Comparison of ENCODE assay signal across 22 cellular contexts in the genomic region with DNA sequence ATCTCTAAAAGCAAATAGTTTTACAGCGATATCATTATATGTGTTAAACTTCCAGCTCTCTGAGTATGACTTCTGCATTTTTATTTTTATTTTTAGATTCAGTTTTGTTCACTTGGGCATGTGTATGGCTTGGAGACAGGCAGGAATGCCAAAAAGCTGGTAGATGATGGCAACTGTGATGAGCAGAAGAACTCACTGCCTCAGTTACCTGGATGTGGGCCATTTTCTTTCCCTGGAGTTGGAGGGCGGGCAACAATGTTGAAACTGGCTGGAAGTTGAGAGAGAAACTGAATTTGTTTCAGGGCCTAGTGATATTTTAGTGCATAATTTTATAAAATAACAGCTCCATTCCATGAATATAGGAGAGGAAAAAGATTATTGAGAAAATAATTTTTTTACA.
DNase-seq lines count a peak whose midpoint lies in the region; ATAC-seq, FAIRE-seq and TF ChIP-seq lines count a peak whose summit lies in the region.
"Had no signal": no experiment of that assay in that cellular context is flagged by ENCODE, and none has a peak within 500 bp of the region (broad histone marks: within the 10 kb centered on the region; RNA-seq: fewer than 3 reads in every experiment).

No MANE protein-coding gene starts in this region.

- ATAC-seq in pancreas (no peak), lower lobe of right lung (no peak)
- ATAC-seq: activated CD8-positive, alpha-beta memory T cell treated with anti-CD3 and anti-CD28 coated beads, Interleukin-2, amount 10 ng/mL, durations not matched to agents 7 days and 5 days; activated T-helper 17 cell treated with anti-CD3 and anti-CD28 coated beads, Interleukin-2, amount 50 U/mL, for 72 hours had no signal

- H3K27me3 ChIP-seq in left ventricle myocardium inferior (ENCODE audit: low read depth) (no peaks in the 10 kb centered on the region), pancreas (no peaks in the 10 kb centered on the region), lower lobe of right lung (ENCODE audit: low read depth) (no peaks in the 10 kb centered on the region)
- H3K27me3 ChIP-seq: BLaER1 treated with 17β-estradiol and CSF1 and Interleukin-3, amounts not matched to agents 10 nM and 100 nM; brain microvascular endothelial cell; upper lobe of left lung had no signal

- no peak overlapping the region for H3K27ac Mint-ChIP-seq in T-helper 2 cell treated with Interferon-gamma antibody and Interleukin-4, amounts not matched to agents 5 μg/mL and 100 μg/mL, for 36 hours
- H3K27ac Mint-ChIP-seq: activated CD8-positive, alpha-beta memory T cell treated with anti-CD3 and anti-CD28 coated beads, Interleukin-2, amount 10 ng/mL, durations not matched to agents 7 days and 5 days; activated naive CD8-positive, alpha-beta T cell treated with anti-CD3 and anti-CD28 coated beads for 36 hours; activated T-helper 17 cell treated with anti-CD3 and anti-CD28 coated beads, Interleukin-2, amount 50 U/mL, for 72 hours had no signal

- in situ Hi-C loops in GM13977 (cut with MboI; ENCODE audit: low pct_unique_long_range_greater_than_20kb, low sequenced_read_pairs, unreplicated experiment): no loop called here

- H3K36me3 ChIP-seq in left ventricle myocardium inferior: no peaks in the 10 kb centered on the region
- H3K36me3 ChIP-seq in pancreas: no peaks in the 10 kb centered on the region
- H3K36me3 ChIP-seq in lower lobe of right lung: no peaks in the 10 kb centered on the region
- H3K36me3 ChIP-seq: BLaER1 treated with 17β-estradiol and CSF1 and Interleukin-3, amounts not matched to agents 10 nM and 100 nM; brain microvascular endothelial cell; upper lobe of left lung had no signal

- no peaks in the 10 kb centered on the region for H3K27me3 Mint-ChIP-seq in T-helper 2 cell treated with Interferon-gamma antibody and Interleukin-4, amounts not matched to agents 5 μg/mL and 100 μg/mL, for 36 hours (ENCODE audit: low read depth)
- H3K27me3 Mint-ChIP-seq: activated CD8-positive, alpha-beta memory T cell treated with anti-CD3 and anti-CD28 coated beads, Interleukin-2, amount 10 ng/mL, durations not matched to agents 7 days and 5 days; activated naive CD8-positive, alpha-beta T cell treated with anti-CD3 and anti-CD28 coated beads for 36 hours had no signal

- TF ChIP-seq CTCF in left ventricle myocardium inferior (IDR thresholded peaks at IDR 0.05; ENCODE audit: borderline replicate concordance) (no peak), pancreas (IDR thresholded peaks at IDR 0.05) (no peak), lower lobe of right lung (IDR thresholded peaks at IDR 0.05) (no peak), GM13977 (IDR thresholded peaks at IDR 0.05; ENCODE audit: extremely low read depth, insufficient read depth, missing control alignments) (no peak)

- no peaks in the 10 kb centered on the region for H3K9me3 ChIP-seq in left ventricle myocardium inferior (replicated peaks)
- no peaks in the 10 kb centered on the region for H3K9me3 ChIP-seq in pancreas
- H3K9me3 ChIP-seq in lower lobe of right lung: no peaks in the 10 kb centered on the region
- H3K9me3 ChIP-seq: BLaER1 treated with 17β-estradiol and CSF1 and Interleukin-3, amounts not matched to agents 10 nM and 100 nM; upper lobe of left lung had no signal

- H3K4me3 Mint-ChIP-seq in T-helper 2 cell treated with Interferon-gamma antibody and Interleukin-4, amounts not matched to agents 5 μg/mL and 100 μg/mL, for 36 hours: no peak overlapping the region
- H3K4me3 Mint-ChIP-seq: activated CD8-positive, alpha-beta memory T cell treated with anti-CD3 and anti-CD28 coated beads, Interleukin-2, amount 10 ng/mL, durations not matched to agents 7 days and 5 days; activated naive CD8-positive, alpha-beta T cell treated with anti-CD3 and anti-CD28 coated beads for 36 hours; activated T-helper 17 cell treated with anti-CD3 and anti-CD28 coated beads, Interleukin-2, amount 50 U/mL, for 72 hours had no signal

- 66 to 68% methylated on average over 2 of the region's 2 CpGs for WGBS in pancreas, 2 donors

- no peaks in the 10 kb centered on the region for H3K9me3 Mint-ChIP-seq in T-helper 2 cell treated with Interferon-gamma antibody and Interleukin-4, amounts not matched to agents 5 μg/mL and 100 μg/mL, for 36 hours
- H3K9me3 Mint-ChIP-seq: activated naive CD8-positive, alpha-beta T cell treated with anti-CD3 and anti-CD28 coated beads for 36 hours had no signal

- intact Hi-C loops in left ventricle myocardium inferior (cut with micrococcal nuclease): loop anchor here (10.0 kb wide), 1 partner anchor 657 kb away; no protein-coding TSS in a partner anchor
- intact Hi-C loops in cardiac septum (cut with DNase I): loop anchor here (5.0 kb wide), 2 partner anchors 144 to 264 kb away; partner anchors contain the start of gene ARHGAP24
- intact Hi-C loops in pancreas (cut with DNase I): loop anchor here in 1 of 3 donors (10.0 kb wide), 1 partner anchor 597 kb away; no protein-coding TSS in a partner anchor
- intact Hi-C loops in lower lobe of right lung (cut with DNase I): loop anchor here (10.0 kb wide), 1 partner anchor 597 kb away; no protein-coding TSS in a partner anchor

- H3K4me1 Mint-ChIP-seq in T-helper 2 cell treated with Interferon-gamma antibody and Interleukin-4, amounts not matched to agents 5 μg/mL and 100 μg/mL, for 36 hours (ENCODE audit: low read depth): no peaks in the 10 kb centered on the region
- H3K4me1 Mint-ChIP-seq: activated CD8-positive, alpha-beta memory T cell treated with anti-CD3 and anti-CD28 coated beads, Interleukin-2, amount 10 ng/mL, durations not matched to agents 7 days and 5 days; activated naive CD8-positive, alpha-beta T cell treated with anti-CD3 and anti-CD28 coated beads for 36 hours; activated T-helper 17 cell treated with anti-CD3 and anti-CD28 coated beads, Interleukin-2, amount 50 U/mL, for 72 hours had no signal

- H3K4me3 ChIP-seq in left ventricle myocardium inferior (no peak overlapping the region), pancreas (no peak overlapping the region), lower lobe of right lung (no peak overlapping the region)
- H3K4me3 ChIP-seq: BLaER1 treated with 17β-estradiol and CSF1 and Interleukin-3, amounts not matched to agents 10 nM and 100 nM; upper lobe of left lung had no signal

- peaks cover 20% of the 10 kb centered on the region for H3K4me1 ChIP-seq in left ventricle myocardium inferior
- H3K4me1 ChIP-seq in pancreas: peaks cover 9 to 38% (median 26%) of the 10 kb centered on the region in 3 donors
- H3K4me1 ChIP-seq in lower lobe of right lung: peaks cover 23% of the 10 kb centered on the region

- DNase-seq in left ventricle myocardium inferior (no peak), cardiac septum (ENCODE audit: low spot score) (no peak), cerebellar nuclear complex (lab: John Stamatoyannopoulos, UW) (peak; percentile 4 to 6), pancreas (no peak), lower lobe of right lung (no peak), GM13977 (ENCODE audit: low spot score) (no peak)
- no peak for DNase-seq in activated T-cell treated with anti-CD3 and anti-CD28 coated beads, Interleukin-2, amount 50 U/mL, for 48 hours
- DNase-seq in T-helper 2 cell treated with Interferon-gamma antibody and Interleukin-4, amounts not matched to agents 5 μg/mL and 100 μg/mL, for 36 hours (ENCODE audit: low spot score): no peak
- DNase-seq: activated CD8-positive, alpha-beta memory T cell treated with anti-CD3 and anti-CD28 coated beads, Interleukin-2, amount 10 ng/mL, durations not matched to agents 7 days and 5 days; activated naive CD8-positive, alpha-beta T cell treated with anti-CD3 and anti-CD28 coated beads for 36 hours; brain microvascular endothelial cell; NCI-H1417 treated with DMSO at 0.1 percent for 48 hours; NCI-H748 treated with DMSO at 0.1 percent for 48 hours; stimulated activated naive CD4-positive, alpha-beta T cell; upper lobe of left lung had no signal

- H3K27ac ChIP-seq in left ventricle myocardium inferior (replicated peaks) (peak overlapping the region; percentile 23), pancreas (peak overlapping the region in 3 of 4 donors; percentile 45 to 85 (median 85)), lower lobe of right lung (no peak overlapping the region)
- H3K27ac ChIP-seq: epithelial cell of prostate had no signal

- FAIRE-seq in pancreas (lab: Jason Lieb, UNC): no peak
- FAIRE-seq: A204.1, frontal cortex, GM19239, RCC 7860 had no signal

- H3K36me3 Mint-ChIP-seq in T-helper 2 cell treated with Interferon-gamma antibody and Interleukin-4, amounts not matched to agents 5 μg/mL and 100 μg/mL, for 36 hours (ENCODE audit: low read depth): no peaks in the 10 kb centered on the region
- H3K36me3 Mint-ChIP-seq: activated CD8-positive, alpha-beta memory T cell treated with anti-CD3 and anti-CD28 coated beads, Interleukin-2, amount 10 ng/mL, durations not matched to agents 7 days and 5 days; activated naive CD8-positive, alpha-beta T cell treated with anti-CD3 and anti-CD28 coated beads for 36 hours had no signal

Comparison
In these comparisons a context has a peak if more than half of its experiments do, and no peak if none do; other contexts are left out.
1. DNase-seq: peak in cerebellar nuclear complex (2 of 2); none in left ventricle myocardium inferior (single experiment), cardiac septum (single experiment), pancreas (0 of 6), activated T-cell treated with anti-CD3 and anti-CD28 coated beads, Interleukin-2, amount 50 U/mL, for 48 hours (0 of 2), lower lobe of right lung (single experiment), T-helper 2 cell treated with Interferon-gamma antibody and Interleukin-4, amounts not matched to agents 5 μg/mL and 100 μg/mL, for 36 hours (single experiment) and GM13977 (single experiment).